Comparison of ENCODE assay signal across 25 cellular contexts in genomic region chr2:152548111-152548875, GRCh38.
A peak's percentile ranks its signal among the peaks of the same experiment; 100 is the strongest.
DNase-seq lines count a peak whose midpoint lies in the region; ATAC-seq and TF ChIP-seq lines count a peak whose summit lies in the region.
"Had no signal": no experiment of that assay in that cellular context is flagged by ENCODE, and none has a peak within 500 bp of the region (broad histone marks: within the 10 kb centered on the region; RNA-seq: fewer than 3 reads in every experiment).

No MANE protein-coding gene starts in this region.

- H3K36me3 ChIP-seq in GM23338 (ENCODE audit: insufficient read depth) (no peaks in the 10 kb centered on the region), PC-3 (ENCODE audit: low read depth, low read length) (0 out of 2 replicates have a peak, but pooled peaks cover 4% of the 10 kb centered on the region), endodermal cell (ENCODE audit: control insufficient read depth, insufficient read depth, low read length) (peaks cover 23% of the 10 kb centered on the region), parathyroid adenoma (ENCODE audit: control insufficient read depth, insufficient read depth, low read length) (no peaks in the 10 kb centered on the region), MM.1S (replicated peaks; ENCODE audit: insufficient read depth, low read length) (no peaks in the 10 kb centered on the region)
- H3K36me3 ChIP-seq: HAP-1, uterus had no signal

- H3K27ac ChIP-seq in GM23338 (ENCODE audit: low read depth): no peak overlapping the region
- no peak overlapping the region for H3K27ac ChIP-seq in PC-3 (ENCODE audit: low read length)
- no peak overlapping the region for H3K27ac ChIP-seq in endodermal cell (ENCODE audit: low read depth, low read length)
- peak overlapping the region; percentile 40 for H3K27ac ChIP-seq in parathyroid adenoma
- no peak overlapping the region for H3K27ac ChIP-seq in MM.1S (ENCODE audit: low read length)
- H3K27ac ChIP-seq: testis, uterus had no signal

- no peak overlapping the region for H3K4me3 Mint-ChIP-seq in GM23338
- no peak overlapping the region for H3K4me3 Mint-ChIP-seq in endodermal cell
- H3K4me3 Mint-ChIP-seq: activated naive CD8-positive, alpha-beta T cell treated with anti-CD3 and anti-CD28 coated beads for 36 hours; CD4-positive, alpha-beta memory T cell; mesothelial cell of epicardium; naive thymus-derived CD8-positive, alpha-beta T cell; T-helper 2 cell treated with Interferon-gamma antibody and Interleukin-4, amounts not matched to agents 5 μg/mL and 100 μg/mL, for 36 hours had no signal

- H3K27ac Mint-ChIP-seq in GM23338 (peak overlapping the region; percentile 9; the same call in 1 of the 2 replicates), endodermal cell (peak overlapping the region; percentile 4)
- H3K27ac Mint-ChIP-seq: activated naive CD8-positive, alpha-beta T cell treated with anti-CD3 and anti-CD28 coated beads for 36 hours; activated T-helper 2 cell treated with anti-CD3 and anti-CD28 coated beads, Interferon-gamma antibody, Interleukin-2, Interleukin-4, amounts not matched to agents 10 μg/mL and 5 μg/mL and 100 μg/mL, durations not matched to agents 14 hours and 24 hours and 36 hours; CD4-positive, alpha-beta memory T cell; mesothelial cell of epicardium; naive thymus-derived CD8-positive, alpha-beta T cell; T-helper 2 cell treated with Interferon-gamma antibody and Interleukin-4, amounts not matched to agents 5 μg/mL and 100 μg/mL, for 36 hours had no signal

- H3F3A ChIP-seq in GM23338 (replicated peaks; ENCODE audit: low read depth) (no peaks in the 10 kb centered on the region), PC-3 (ENCODE audit: low read length, unreplicated experiment) (no peaks in the 10 kb centered on the region), MM.1S (ENCODE audit: insufficient read depth, low read length) (no peaks in the 10 kb centered on the region)

- CTCF ChIA-PET in PC-3 (lab: Charles Lee): no interaction called here

- H3K4me1 ChIP-seq in GM23338 (ENCODE audit: insufficient read depth) (0 out of 2 replicates have a peak, but pooled peaks cover 4% of the 10 kb centered on the region), PC-3 (ENCODE audit: insufficient read depth, low read length) (peaks cover 23% of the 10 kb centered on the region), endodermal cell (ENCODE audit: control insufficient read depth, insufficient read depth, low read length) (no peaks in the 10 kb centered on the region), parathyroid adenoma (peaks cover 25% of the 10 kb centered on the region), MM.1S (ENCODE audit: low read length) (no peaks in the 10 kb centered on the region)
- H3K4me1 ChIP-seq: HAP-1, uterus had no signal

- H3K9me3 Mint-ChIP-seq in GM23338: no peaks in the 10 kb centered on the region
- H3K9me3 Mint-ChIP-seq in endodermal cell: no peaks in the 10 kb centered on the region
- H3K9me3 Mint-ChIP-seq: activated naive CD8-positive, alpha-beta T cell treated with anti-CD3 and anti-CD28 coated beads for 36 hours; activated T-helper 2 cell treated with anti-CD3 and anti-CD28 coated beads, Interferon-gamma antibody, Interleukin-2, Interleukin-4, amounts not matched to agents 10 μg/mL and 5 μg/mL and 100 μg/mL, durations not matched to agents 14 hours and 24 hours and 36 hours; CD4-positive, alpha-beta memory T cell; mesothelial cell of epicardium; naive thymus-derived CD8-positive, alpha-beta T cell; T-helper 2 cell treated with Interferon-gamma antibody and Interleukin-4, amounts not matched to agents 5 μg/mL and 100 μg/mL, for 36 hours had no signal

- intact Hi-C loops in PC-3 (cut with micrococcal nuclease): no loop called here

- H4K20me1 ChIP-seq in GM23338 (replicated peaks; ENCODE audit: insufficient read depth): no peaks in the 10 kb centered on the region
- H4K20me1 ChIP-seq in PC-3 (ENCODE audit: low read length): no peaks in the 10 kb centered on the region
- H4K20me1 ChIP-seq in MM.1S (ENCODE audit: insufficient read depth, low read length): no peaks in the 10 kb centered on the region

- no peaks in the 10 kb centered on the region for H3K9me2 ChIP-seq in GM23338 (ENCODE audit: insufficient read depth)
- H3K9me2 ChIP-seq in PC-3 (replicated peaks; ENCODE audit: low read length): no peaks in the 10 kb centered on the region
- no peaks in the 10 kb centered on the region for H3K9me2 ChIP-seq in MM.1S (replicated peaks; ENCODE audit: insufficient read depth, low read length)

- H3K4me3 ChIP-seq in GM23338: no peak overlapping the region
- no peak overlapping the region for H3K4me3 ChIP-seq in PC-3 (ENCODE audit: low read length)
- H3K4me3 ChIP-seq in endodermal cell (ENCODE audit: low read length): no peak overlapping the region
- H3K4me3 ChIP-seq in parathyroid adenoma (ENCODE audit: low read depth, low read length): no peak overlapping the region
- no peak overlapping the region for H3K4me3 ChIP-seq in MM.1S (ENCODE audit: low read length)
- H3K4me3 ChIP-seq: HAP-1, testis, uterus had no signal

- DNase-seq in GM23338 (ENCODE audit: low spot score) (no peak), PC-3 (no peak), endodermal cell (no peak), LoVo (ENCODE audit: low spot score) (no peak), MM.1S (no peak)
- DNase-seq: activated CD4-positive, alpha-beta T cell treated with anti-CD3 and anti-CD28 coated beads, Interleukin-2, amount 50 U/mL, for 4 hours; activated CD8-positive, alpha-beta memory T cell treated with anti-CD3 and anti-CD28 coated beads, Interleukin-2, amount 50 U/mL, for 48 hours; activated naive CD8-positive, alpha-beta T cell treated with anti-CD3 and anti-CD28 coated beads for 36 hours; CD4-positive, alpha-beta memory T cell; head of caudate nucleus; naive thymus-derived CD8-positive, alpha-beta T cell; NCI-H2029; NCI-H510A; NK-92 treated with Interleukin-12 subunit alpha and Interleukin-12 subunit beta, amount 100 ng/mL, for 24 hours; posterior cingulate gyrus; testis; uterus had no signal

- H2AFZ ChIP-seq in GM23338 (no peak overlapping the region), PC-3 (ENCODE audit: low read length) (no peak overlapping the region), parathyroid adenoma (peak overlapping the region; percentile 39), MM.1S (ENCODE audit: low read length) (no peak overlapping the region)

- peaks cover 20% of the 10 kb centered on the region; the same call in 2 of the 3 replicates for H3K4me1 Mint-ChIP-seq in GM23338
- peaks cover 9% of the 10 kb centered on the region for H3K4me1 Mint-ChIP-seq in endodermal cell
- H3K4me1 Mint-ChIP-seq: activated naive CD8-positive, alpha-beta T cell treated with anti-CD3 and anti-CD28 coated beads for 36 hours; CD4-positive, alpha-beta memory T cell; naive thymus-derived CD8-positive, alpha-beta T cell had no signal

- 90 to 100% methylated on average over 4 to 8 of the region's 8 CpGs for WGBS in endodermal cell (ENCODE audit: insufficient coverage in 1 of 2, insufficient read length in 1 of 2), 2 experiments

- no TSS peak for BruUV-seq in PC-3 (replicated peaks; lab: Mats Ljungman, UMichigan)

- no peak for TF ChIP-seq CTCF in GM23338 (conservative IDR thresholded peaks at IDR 0.05; ENCODE audit: low read depth in 2 of 2)
- TF ChIP-seq CTCF in PC-3 (conservative IDR thresholded peaks at IDR 0.05; ENCODE audit: low read depth, low read length): no peak
- no peak for TF ChIP-seq CTCF in endodermal cell (conservative IDR thresholded peaks at IDR 0.05)
- TF ChIP-seq CTCF in parathyroid adenoma (IDR thresholded peaks at IDR 0.05): no peak
- TF ChIP-seq CTCF in MM.1S (IDR thresholded peaks at IDR 0.05; ENCODE audit: low read length): no peak

- H3K27me3 Mint-ChIP-seq in GM23338 (ENCODE audit: insufficient read depth, low read depth, poor library complexity) (peaks cover 3% of the 10 kb centered on the region), endodermal cell (ENCODE audit: insufficient read depth) (no peaks in the 10 kb centered on the region)
- H3K27me3 Mint-ChIP-seq: naive thymus-derived CD8-positive, alpha-beta T cell had no signal

- ATAC-seq in GM23338 (no peak), PC-3 (peak; percentile 37; the same call in 1 of the 2 replicates), GM18858 (IDR thresholded peaks at IDR 0.05; ENCODE audit: unreplicated experiment) (no peak)
- ATAC-seq: left lobe of liver; naive thymus-derived CD8-positive, alpha-beta T cell; sciatic nerve had no signal

- H3K9me3 ChIP-seq in PC-3 (ENCODE audit: low read length) (no peaks in the 10 kb centered on the region), endodermal cell (ENCODE audit: control insufficient read depth, low read length) (no peaks in the 10 kb centered on the region), parathyroid adenoma (ENCODE audit: control insufficient read depth, low read length) (no peaks in the 10 kb centered on the region), MM.1S (replicated peaks; ENCODE audit: insufficient read depth, low read length) (no peaks in the 10 kb centered on the region)
- H3K9me3 ChIP-seq: HAP-1, testis, uterus had no signal

- H3K79me2 ChIP-seq in GM23338 (replicated peaks; ENCODE audit: insufficient read depth) (no peaks in the 10 kb centered on the region), PC-3 (ENCODE audit: low read length) (no peaks in the 10 kb centered on the region), parathyroid adenoma (no peaks in the 10 kb centered on the region), MM.1S (ENCODE audit: low read length) (no peaks in the 10 kb centered on the region)

- no peak overlapping the region for H3K4me2 ChIP-seq in GM23338
- no peak overlapping the region for H3K4me2 ChIP-seq in PC-3 (ENCODE audit: low read length)
- H3K4me2 ChIP-seq in parathyroid adenoma (ENCODE audit: low read length): no peak overlapping the region
- no peak overlapping the region for H3K4me2 ChIP-seq in MM.1S (ENCODE audit: low read depth, low read length)

- H3K27me3 ChIP-seq in GM23338 (ENCODE audit: insufficient read depth) (no peaks in the 10 kb centered on the region), PC-3 (ENCODE audit: low read length) (no peaks in the 10 kb centered on the region), endodermal cell (ENCODE audit: control insufficient read depth, insufficient read depth, low read length, poor library complexity, severe bottlenecking) (no peaks in the 10 kb centered on the region), parathyroid adenoma (ENCODE audit: control insufficient read depth, insufficient read depth, low read length) (no peaks in the 10 kb centered on the region), MM.1S (replicated peaks; ENCODE audit: insufficient read depth, low read length) (no peaks in the 10 kb centered on the region)
- H3K27me3 ChIP-seq: testis, uterus had no signal

- H3K36me3 Mint-ChIP-seq in GM23338 (ENCODE audit: low read depth): no peaks in the 10 kb centered on the region; the same call in 1 of the 3 replicates
- peaks cover 18% of the 10 kb centered on the region for H3K36me3 Mint-ChIP-seq in endodermal cell (ENCODE audit: low read depth)
- H3K36me3 Mint-ChIP-seq: activated naive CD8-positive, alpha-beta T cell treated with anti-CD3 and anti-CD28 coated beads for 36 hours; CD4-positive, alpha-beta memory T cell; naive thymus-derived CD8-positive, alpha-beta T cell had no signal

- H3K9ac ChIP-seq in PC-3 (ENCODE audit: low read length): no peak overlapping the region
- H3K9ac ChIP-seq in endodermal cell (ENCODE audit: extremely low read depth, low read length, poor library complexity, severe bottlenecking): no peak overlapping the region
- H3K9ac ChIP-seq in parathyroid adenoma: no peak overlapping the region
- no peak overlapping the region for H3K9ac ChIP-seq in MM.1S (ENCODE audit: low read length)

- POLR2A ChIA-PET in PC-3 (lab: Charles Lee; ENCODE audit: unreplicated experiment): no interaction called here
